1 cellular context compared by ENCODE assay signal in the genomic region with DNA sequence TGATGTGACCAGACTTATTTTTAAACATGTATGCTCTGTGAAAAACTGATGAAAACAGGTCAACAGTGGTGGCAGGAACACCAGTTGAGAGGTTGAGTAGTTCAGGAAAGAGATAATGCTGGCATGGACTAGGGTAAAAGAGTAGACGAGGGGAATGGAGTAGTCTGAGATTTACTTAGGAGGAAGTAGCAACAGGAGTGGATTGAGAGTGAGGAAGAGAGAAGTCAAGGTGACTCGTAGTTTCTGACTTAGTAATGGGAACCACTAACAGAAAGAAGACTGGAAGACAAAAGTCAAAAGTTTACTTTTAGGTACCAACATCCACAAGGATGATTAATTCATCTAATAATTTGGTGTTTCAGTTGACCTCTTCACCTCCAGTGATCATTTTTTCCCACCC.
TF ChIP-seq lines count a peak whose summit lies in the region.

No MANE protein-coding gene starts in this region.

TF ChIP-seq in H1, 55 proteins besides CTCF, POLR2A, EP300 and RAD21:
- TF ChIP-seq GABPA (IDR thresholded peaks at IDR 0.05; ENCODE audit: borderline replicate concordance, insufficient read depth, low read length) (no peak), TBP (IDR thresholded peaks at IDR 0.05; ENCODE audit: low read depth, low read length) (no peak), CBX5 (IDR thresholded peaks at IDR 0.05; ENCODE audit: low read depth, low read length) (no peak), CHD1 (IDR thresholded peaks at IDR 0.05; ENCODE audit: low read depth, low read length) (no peak), HDAC2 (IDR thresholded peaks at IDR 0.05; ENCODE audit: borderline replicate concordance in 1 of 2, low read depth in 2 of 2, low read length in 2 of 2) (no peak), SP4 (IDR thresholded peaks at IDR 0.05; ENCODE audit: low read length) (no peak), YY1 (IDR thresholded peaks at IDR 0.05; ENCODE audit: low read depth, low read length) (no peak), FOSL1 (IDR thresholded peaks at IDR 0.05; ENCODE audit: insufficient read depth, low read depth, low read length) (no peak)
- TF ChIP-seq, protein P1, sequence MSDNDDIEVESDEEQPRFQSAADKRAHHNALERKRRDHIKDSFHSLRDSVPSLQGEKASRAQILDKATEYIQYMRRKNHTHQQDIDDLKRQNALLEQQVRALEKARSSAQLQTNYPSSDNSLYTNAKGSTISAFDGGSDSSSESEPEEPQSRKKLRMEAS (IDR thresholded peaks at IDR 0.05): no peak
